ENCODE assay signal across 8 cellular contexts in genomic region chr9:100267211-100267610, GRCh38.
"Had no signal": no experiment of that assay in that cellular context is flagged by ENCODE, and none has a peak within 500 bp of the region (broad histone marks: within the 10 kb centered on the region; RNA-seq: fewer than 3 reads in every experiment).

No MANE protein-coding gene starts in this region.

- DNase-seq: GM23248, GOT3, H9, HCEC 1CT, IMR-90, KG1 had no signal

- ATAC-seq: K562 had no signal

- H3K9ac ChIP-seq: GM23248 had no signal

- H2AFZ ChIP-seq: GM23248 had no signal

- H3K27ac ChIP-seq: GM23248, HL-60 had no signal

- FAIRE-seq: K562 had no signal

- H3K4me3 ChIP-seq: GM23248, K562 had no signal
